ENCODE assay signal across 16 cellular contexts in the genomic region with DNA sequence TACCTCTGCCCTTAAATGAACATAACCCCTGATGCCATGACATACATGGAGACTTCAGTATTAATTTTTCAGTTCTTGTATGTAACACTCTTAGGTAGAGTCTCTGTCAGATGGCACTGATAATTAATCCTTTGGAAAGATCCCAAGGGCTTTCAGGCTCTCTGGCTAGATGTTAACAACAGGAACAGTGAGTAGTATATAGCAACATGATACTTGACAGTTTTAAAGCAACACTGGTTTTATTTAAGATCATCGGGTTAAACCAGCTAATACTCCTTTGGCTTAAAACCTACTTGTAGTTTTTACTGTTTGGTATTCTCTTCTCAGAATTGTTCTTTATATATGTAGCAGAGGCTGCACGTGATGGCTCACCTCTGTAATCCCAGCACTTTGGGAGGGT. TPM values are rescaled to one million over a fixed set of nuclear protein-coding genes. Genes with fewer than 3 reads are reported as not detected.
DNase-seq lines count a peak whose midpoint lies in the region; ATAC-seq and TF ChIP-seq lines count a peak whose summit lies in the region.
"Had no signal": no experiment of that assay in that cellular context is flagged by ENCODE, and none has a peak within 500 bp of the region (broad histone marks: within the 10 kb centered on the region; RNA-seq: fewer than 3 reads in every experiment).

No MANE protein-coding gene starts in this region.

- H3K9me3 ChIP-seq in A673 (ENCODE audit: low read depth, low read length, poor library complexity, severe bottlenecking), result no peaks in the 10 kb centered on the region
- H3K9me3 ChIP-seq in Peyer's patch, result no peaks in the 10 kb centered on the region
- H3K9me3 ChIP-seq: A549 had no signal

- H3F3A ChIP-seq in GM23338 (replicated peaks; ENCODE audit: low read depth), result no peaks in the 10 kb centered on the region

- no peak for ATAC-seq in GM23338
- ATAC-seq: A549, T-helper 17 cell had no signal

- no peaks in the 10 kb centered on the region for H3K9me3 Mint-ChIP-seq in GM23338
- no peaks in the 10 kb centered on the region for H3K9me3 Mint-ChIP-seq in activated T-cell treated with anti-CD3 and anti-CD28 coated beads, Interleukin-2, amount 50 U/mL, for 24 hours
- H3K9me3 Mint-ChIP-seq: H9 had no signal

- intact Hi-C loops in A673 (cut with micrococcal nuclease; ENCODE audit: unreplicated experiment), result no loop called here

- H3K4me3 Mint-ChIP-seq in GM23338, result no peak overlapping the region
- H3K4me3 Mint-ChIP-seq in activated T-cell treated with anti-CD3 and anti-CD28 coated beads, Interleukin-2, amount 50 U/mL, for 24 hours, result no peak overlapping the region
- H3K4me3 Mint-ChIP-seq: H9 had no signal

- H3K27me3 ChIP-seq in A673 (replicated peaks; ENCODE audit: insufficient read depth, low read depth, low read length, poor library complexity) (no peaks in the 10 kb centered on the region), GM23338 (ENCODE audit: insufficient read depth) (no peaks in the 10 kb centered on the region), Peyer's patch (no peaks in the 10 kb centered on the region)

- H3K27ac Mint-ChIP-seq in GM23338, result no peak overlapping the region
- H3K27ac Mint-ChIP-seq in activated T-cell treated with anti-CD3 and anti-CD28 coated beads, Interleukin-2, amount 50 U/mL, for 24 hours, result no peak overlapping the region
- H3K27ac Mint-ChIP-seq: H9, T-helper 17 cell had no signal

- POLR2A ChIA-PET in A673 (lab: Charles Lee; ENCODE audit: low non-redundant PET), result no interaction called here

- H3K4me3 ChIP-seq in A673 (ENCODE audit: low read depth, low read length, poor library complexity, severe bottlenecking) (no peak overlapping the region), GM23338 (no peak overlapping the region), Peyer's patch (no peak overlapping the region)
- H3K4me3 ChIP-seq: A549 had no signal

- H3K9me2 ChIP-seq in GM23338 (ENCODE audit: insufficient read depth), result no peaks in the 10 kb centered on the region

- H3K36me3 ChIP-seq in A673 (ENCODE audit: insufficient read depth, low read length, poor library complexity, severe bottlenecking) (no peaks in the 10 kb centered on the region), GM23338 (ENCODE audit: insufficient read depth) (no peaks in the 10 kb centered on the region), Peyer's patch (no peaks in the 10 kb centered on the region)

- no peaks in the 10 kb centered on the region for H3K36me3 Mint-ChIP-seq in GM23338 (ENCODE audit: low read depth)
- no peaks in the 10 kb centered on the region for H3K36me3 Mint-ChIP-seq in activated T-cell treated with anti-CD3 and anti-CD28 coated beads, Interleukin-2, amount 50 U/mL, for 24 hours (ENCODE audit: low read depth)

- no peak for TF ChIP-seq CTCF in A673 (conservative IDR thresholded peaks at IDR 0.05; ENCODE audit: low read depth, low read length)
- TF ChIP-seq CTCF in GM23338 (conservative IDR thresholded peaks at IDR 0.05; ENCODE audit: low read depth in 2 of 2), result no peak
- TF ChIP-seq CTCF in Peyer's patch (IDR thresholded peaks at IDR 0.05), result no peak

- peaks cover 15% of the 10 kb centered on the region for H3K4me1 ChIP-seq in A673 (ENCODE audit: insufficient read depth, low read length, poor library complexity, severe bottlenecking)
- H3K4me1 ChIP-seq in GM23338 (ENCODE audit: insufficient read depth), result peaks cover 19% of the 10 kb centered on the region
- no peaks in the 10 kb centered on the region for H3K4me1 ChIP-seq in Peyer's patch
- H3K4me1 ChIP-seq: A549 had no signal

- H3K79me2 ChIP-seq in GM23338 (replicated peaks; ENCODE audit: insufficient read depth), result peaks cover 76% of the 10 kb centered on the region

- peaks cover 7% of the 10 kb centered on the region for H3K27me3 Mint-ChIP-seq in GM23338 (ENCODE audit: insufficient read depth, low read depth, poor library complexity)
- no peaks in the 10 kb centered on the region for H3K27me3 Mint-ChIP-seq in activated T-cell treated with anti-CD3 and anti-CD28 coated beads, Interleukin-2, amount 50 U/mL, for 24 hours
- H3K27me3 Mint-ChIP-seq: T-helper 17 cell had no signal

- H2AFZ ChIP-seq in GM23338, result no peak overlapping the region

- no peak overlapping the region for H3K4me2 ChIP-seq in GM23338
- H3K4me2 ChIP-seq: A549 had no signal

- peaks cover 17% of the 10 kb centered on the region for H3K4me1 Mint-ChIP-seq in GM23338
- H3K4me1 Mint-ChIP-seq in activated T-cell treated with anti-CD3 and anti-CD28 coated beads, Interleukin-2, amount 50 U/mL, for 24 hours (ENCODE audit: low read depth), result peaks cover 6% of the 10 kb centered on the region

- peak; percentile 55 for DNase-seq in A673 (ENCODE audit: low spot score)
- no peak for DNase-seq in GM23338 (ENCODE audit: low spot score)
- DNase-seq in NCI-H524 (lab: John Stamatoyannopoulos, UW), result peak; percentile 88 to 96
- DNase-seq in cerebellar cortex (ENCODE audit: low spot score), result peak; percentile 28
- DNase-seq in Peyer's patch, result no peak
- no peak for DNase-seq in stimulated activated naive CD4-positive, alpha-beta T cell treated with Interleukin-2 at 50 U/mL for 16 hours (lab: John Stamatoyannopoulos, UW)
- no peak for DNase-seq in activated T-cell treated with anti-CD3 and anti-CD28 coated beads, Interleukin-2, amount 50 U/mL, for 24 hours
- DNase-seq: AML-193, DND-41, GF-D8, H9, MM.1S, NCI-H1436, SHP77, T-helper 17 cell had no signal

- no peak for TF ChIP-seq POLR2A in Peyer's patch (IDR thresholded peaks at IDR 0.05)

- H4K20me1 ChIP-seq in GM23338 (replicated peaks; ENCODE audit: insufficient read depth), result no peaks in the 10 kb centered on the region; the same call in 1 of the 2 replicates

- H3K27ac ChIP-seq in A673 (ENCODE audit: low read depth, low read length, poor library complexity, severe bottlenecking) (no peak overlapping the region), GM23338 (ENCODE audit: low read depth) (peak overlapping the region; percentile 23; the same call in 1 of the 2 replicates), Peyer's patch (no peak overlapping the region)
- H3K27ac ChIP-seq: A549 had no signal

- no TSS peak for BruUV-seq in A673 (replicated peaks; lab: Mats Ljungman, UMichigan)

- CTCF ChIA-PET in A673 (lab: Charles Lee), result no interaction called here

TF ChIP-seq in GM23338, 12 proteins besides CTCF, POLR2A, EP300 and RAD21 (continues in another document):
- TF ChIP-seq, protein P1, sequence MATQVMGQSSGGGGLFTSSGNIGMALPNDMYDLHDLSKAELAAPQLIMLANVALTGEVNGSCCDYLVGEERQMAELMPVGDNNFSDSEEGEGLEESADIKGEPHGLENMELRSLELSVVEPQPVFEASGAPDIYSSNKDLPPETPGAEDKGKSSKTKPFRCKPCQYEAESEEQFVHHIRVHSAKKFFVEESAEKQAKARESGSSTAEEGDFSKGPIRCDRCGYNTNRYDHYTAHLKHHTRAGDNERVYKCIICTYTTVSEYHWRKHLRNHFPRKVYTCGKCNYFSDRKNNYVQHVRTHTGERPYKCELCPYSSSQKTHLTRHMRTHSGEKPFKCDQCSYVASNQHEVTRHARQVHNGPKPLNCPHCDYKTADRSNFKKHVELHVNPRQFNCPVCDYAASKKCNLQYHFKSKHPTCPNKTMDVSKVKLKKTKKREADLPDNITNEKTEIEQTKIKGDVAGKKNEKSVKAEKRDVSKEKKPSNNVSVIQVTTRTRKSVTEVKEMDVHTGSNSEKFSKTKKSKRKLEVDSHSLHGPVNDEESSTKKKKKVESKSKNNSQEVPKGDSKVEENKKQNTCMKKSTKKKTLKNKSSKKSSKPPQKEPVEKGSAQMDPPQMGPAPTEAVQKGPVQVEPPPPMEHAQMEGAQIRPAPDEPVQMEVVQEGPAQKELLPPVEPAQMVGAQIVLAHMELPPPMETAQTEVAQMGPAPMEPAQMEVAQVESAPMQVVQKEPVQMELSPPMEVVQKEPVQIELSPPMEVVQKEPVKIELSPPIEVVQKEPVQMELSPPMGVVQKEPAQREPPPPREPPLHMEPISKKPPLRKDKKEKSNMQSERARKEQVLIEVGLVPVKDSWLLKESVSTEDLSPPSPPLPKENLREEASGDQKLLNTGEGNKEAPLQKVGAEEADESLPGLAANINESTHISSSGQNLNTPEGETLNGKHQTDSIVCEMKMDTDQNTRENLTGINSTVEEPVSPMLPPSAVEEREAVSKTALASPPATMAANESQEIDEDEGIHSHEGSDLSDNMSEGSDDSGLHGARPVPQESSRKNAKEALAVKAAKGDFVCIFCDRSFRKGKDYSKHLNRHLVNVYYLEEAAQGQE (IDR thresholded peaks at IDR 0.05; ENCODE audit: unreplicated experiment), result no peak
- TF ChIP-seq ZNF331 (CRISPR knock-in tag; IDR thresholded peaks at IDR 0.05; ENCODE audit: low read depth) (no peak), NANOG (IDR thresholded peaks at IDR 0.05; ENCODE audit: borderline replicate concordance) (no peak), ETS1 (IDR thresholded peaks at IDR 0.05) (no peak), CREB1 (CRISPR knock-in tag; IDR thresholded peaks at IDR 0.05; ENCODE audit: low read depth) (no peak), ZNF114 (CRISPR knock-in tag; IDR thresholded peaks at IDR 0.05) (no peak), JUNB (IDR thresholded peaks at IDR 0.05; ENCODE audit: unreplicated experiment) (no peak), POLR2AphosphoS5 (IDR thresholded peaks at IDR 0.05; ENCODE audit: low read depth) (no peak)

RNA-seq across cellular contexts. Expression of gene AHCYL2, which starts 27.3 kb away (rescaled TPM):
- 27.2 and 35.2 TPM in 2 replicates for total RNA-seq in A673 (2021)
- total RNA-seq in GM23338 (2014; rRNA removed; shearing (Covaris generic)), result 29.4 and 42.6 TPM in 2 replicates
- polyA plus RNA-seq in GM23338 (2016; fragmentation: Nextera tagmentation; extraction: Ambion mirVana), result 7.8 and 9.2 TPM in 2 replicates
- total RNA-seq in Peyer's patch, result 100 to 1,000 TPM in 1 of 4 donors, 10 to 100 TPM in 3; 37.1 to 186 (median 60.0) TPM

Comparison
In these comparisons a context has a peak if more than half of its experiments do, and no peak if none do; other contexts are left out.
1. DNase-seq: peak in A673 (single experiment), NCI-H524 (2 of 2) and cerebellar cortex (single experiment); none in GM23338 (single experiment), Peyer's patch (0 of 3), stimulated activated naive CD4-positive, alpha-beta T cell treated with Interleukin-2 at 50 U/mL for 16 hours (single experiment) and activated T-cell treated with anti-CD3 and anti-CD28 coated beads, Interleukin-2, amount 50 U/mL, for 24 hours (single experiment).